Comparison of ENCODE assay signal across 8 cellular contexts in the genomic region with DNA sequence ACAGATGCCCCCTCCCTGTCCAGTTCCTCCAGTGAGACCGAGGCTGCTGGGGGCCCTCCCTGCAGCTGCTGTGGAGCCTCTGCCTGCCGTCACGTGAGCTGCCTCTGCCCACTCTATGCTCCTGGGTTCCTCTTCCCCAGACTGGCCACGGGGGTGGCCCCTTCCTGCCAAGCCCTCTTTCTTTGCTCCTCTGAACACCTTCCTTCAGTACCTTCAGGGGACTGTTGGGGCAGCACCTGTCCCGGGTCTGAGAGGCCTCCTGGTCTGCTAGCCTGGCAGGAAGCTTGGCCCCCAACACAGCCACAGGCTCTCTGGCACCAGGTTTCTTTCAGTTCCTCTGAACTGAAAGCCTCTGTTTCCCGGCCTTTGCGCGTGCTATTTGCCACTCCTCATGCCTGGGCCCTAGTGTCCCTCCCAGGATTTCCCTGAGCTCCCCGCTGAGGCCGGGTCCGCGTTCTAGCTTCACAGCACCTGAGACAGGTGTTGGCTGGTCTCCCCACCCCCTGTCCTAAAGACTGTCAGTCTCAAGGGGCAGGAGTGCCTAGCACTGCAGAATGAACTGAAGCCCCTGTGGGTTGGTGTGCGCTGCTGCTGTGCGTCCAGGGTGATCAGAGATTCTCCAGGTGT. TPM values are rescaled to one million over a fixed set of nuclear protein-coding genes. Genes with fewer than 3 reads are reported as not detected.
DNase-seq lines count a peak whose midpoint lies in the region; ATAC-seq and TF ChIP-seq lines count a peak whose summit lies in the region.

No MANE protein-coding gene starts in this region.

- peak; percentile 62 for ATAC-seq in HG02678 (IDR thresholded peaks at IDR 0.05; ENCODE audit: unreplicated experiment)
- ATAC-seq in activated B cell treated with CpG ODN at 0.5 μM for 24 hours (ENCODE audit: low read depth) = peak; percentile 89
- no peak for ATAC-seq in HG03460 (IDR thresholded peaks at IDR 0.05; ENCODE audit: unreplicated experiment)

- intact Hi-C loops in activated B cell treated with CpG ODN at 0.5 μM for 24 hours (cut with micrococcal nuclease) = no loop called here

- H3K36me3 Mint-ChIP-seq in activated B cell treated with CpG ODN at 0.5 μM for 24 hours (ENCODE audit: low read depth) = no peaks in the 10 kb centered on the region
- H3K36me3 Mint-ChIP-seq in nephron (ENCODE audit: low read depth) = peaks cover 3% of the 10 kb centered on the region

- H3K9me3 Mint-ChIP-seq in activated B cell treated with CpG ODN at 0.5 μM for 24 hours (no peaks in the 10 kb centered on the region), nephron (no peaks in the 10 kb centered on the region)

- TF ChIP-seq CTCF in GM13976 (IDR thresholded peaks at IDR 0.05; ENCODE audit: borderline replicate concordance, control extremely low read depth, extremely low read depth, insufficient read depth, missing control alignments) (no peak), activated B cell treated with CpG ODN at 0.5 μM for 24 hours (IDR thresholded peaks at IDR 0.05) (no peak), nephron (IDR thresholded peaks at IDR 0.05; ENCODE audit: unreplicated experiment in 3 of 3) (no peak)

- H3K4me1 Mint-ChIP-seq in activated B cell treated with CpG ODN at 0.5 μM for 24 hours = peaks cover 62% of the 10 kb centered on the region
- peaks cover 41% of the 10 kb centered on the region for H3K4me1 Mint-ChIP-seq in nephron

- H3K27me3 Mint-ChIP-seq in activated B cell treated with CpG ODN at 0.5 μM for 24 hours = no peaks in the 10 kb centered on the region
- H3K27me3 Mint-ChIP-seq in nephron (ENCODE audit: low read depth) = no peaks in the 10 kb centered on the region

- H3K4me3 Mint-ChIP-seq in activated B cell treated with CpG ODN at 0.5 μM for 24 hours (peak overlapping the region; percentile 33), nephron (no peak overlapping the region)

- CTCF ChIA-PET in activated B cell treated with CpG ODN at 0.5 μM for 24 hours (lab: Charles Lee) = interaction anchor here (0.9 to 1.1 kb wide), 3 partner anchors 8 to 33 kb away, joined by 4 to 7 read pairs (median 5); partner anchors contain the start of gene AMDHD2

- H3K27ac Mint-ChIP-seq in activated B cell treated with CpG ODN at 0.5 μM for 24 hours = peak overlapping the region; percentile 89
- peak overlapping the region in 2 of 3 experiments; percentile 50 to 70 for H3K27ac Mint-ChIP-seq in nephron

- in situ Hi-C loops in GM13976 (cut with MboI; ENCODE audit: low sequenced_read_pairs, unreplicated experiment) = no loop called here

- DNase-seq in GM13976 (ENCODE audit: low spot score) (peak; percentile 79), activated B cell treated with CpG ODN at 0.5 μM for 24 hours (peak; percentile 51), T-helper 2 cell (no peak), T-helper 9 cell (no peak)
- DNase-seq in effector CD4-positive, alpha-beta T cell = no peak

- POLR2A ChIA-PET in activated B cell treated with CpG ODN at 0.5 μM for 24 hours (lab: Charles Lee) = interaction anchor here (0.6 to 3.1 kb wide), 12 partner anchors 9 to 604 kb away, joined by 3 to 17 read pairs (median 4); partner anchors contain the start of genes AMDHD2, CEMP1, ECI1 and PDPK1

RNA-seq across cellular contexts. Expression of gene ATP6V0C, which starts 6.6 kb away (rescaled TPM):
- total RNA-seq in activated B cell treated with CpG ODN at 0.5 μM for 24 hours = 74.9 and 91.4 TPM in 2 replicates

RNA-seq across cellular contexts. Expression of gene AMDHD2, which starts 13.0 kb away (rescaled TPM):
- 65.5 and 90.8 TPM in 2 replicates for total RNA-seq in activated B cell treated with CpG ODN at 0.5 μM for 24 hours

RNA-seq across cellular contexts. Expression of gene CEMP1, which starts 24.0 kb away (rescaled TPM):
- total RNA-seq in activated B cell treated with CpG ODN at 0.5 μM for 24 hours = 0.16 and 0.66 TPM in 2 replicates

RNA-seq across cellular contexts. Expression of gene PDPK1, which starts 30.7 kb away (rescaled TPM):
- total RNA-seq in activated B cell treated with CpG ODN at 0.5 μM for 24 hours = 42.5 and 62.0 TPM in 2 replicates

RNA-seq across cellular contexts. Expression of gene TBC1D24, which starts 32.2 kb away (rescaled TPM):
- 9.1 and 12.6 TPM in 2 replicates for total RNA-seq in activated B cell treated with CpG ODN at 0.5 μM for 24 hours

Comparison
In these comparisons a context has a peak if more than half of its experiments do, and no peak if none do; other contexts are left out.
1. DNase-seq: peak in GM13976 (single experiment) and activated B cell treated with CpG ODN at 0.5 μM for 24 hours (single experiment); none in T-helper 2 cell (0 of 5), effector CD4-positive, alpha-beta T cell (single experiment) and T-helper 9 cell (single experiment).